Comparison of ENCODE assay signal across 8 cellular contexts in genomic region chr3:48635222-48636021, GRCh38. TPM values are rescaled to one million over a fixed set of nuclear protein-coding genes. Genes with fewer than 3 reads are reported as not detected.
A peak's percentile ranks its signal among the peaks of the same experiment; 100 is the strongest.
DNase-seq lines count a peak whose midpoint lies in the region; ATAC-seq and TF ChIP-seq lines count a peak whose summit lies in the region.

Gene SLC26A6 (minus strand): TSS chr3:48635461. CDS start chr3:48635393, 68 bp downstream.

- TF ChIP-seq RAD21 in Ishikawa (IDR thresholded peaks at IDR 0.05; ENCODE audit: low read depth), result peak; percentile 37; the same call in 1 of the 2 replicates

- DNase-seq in DMS153 treated with DMSO at 0.1 percent for 48 hours (lab: John Stamatoyannopoulos, UW; ENCODE audit: unreplicated experiment) (peak; percentile 48), OCI-M2 (lab: John Stamatoyannopoulos, UW; ENCODE audit: unreplicated experiment) (peak; percentile 50), activated T-cell treated with anti-CD3 and anti-CD28 coated beads for 4 hours (peak; percentile 85), epithelial cell of prostate (ENCODE audit: low read depth, low spot score) (peak; percentile 70), mucosa of gallbladder (ENCODE audit: low spot score) (peak; percentile 96)
- DNase-seq in stimulated activated CD8-positive, alpha-beta memory T cell treated with anti-CD3 and anti-CD28 coated beads, Interleukin-4, amount 100 ng/mL, for 4 hours (ENCODE audit: low read depth in 2 of 2, low spot score in 1 of 2), result peak; percentile 77 to 84

- ATAC-seq in GM21576 (IDR thresholded peaks at IDR 0.05; ENCODE audit: unreplicated experiment), result peak; percentile 86

- TF ChIP-seq EP300 in Ishikawa (IDR thresholded peaks at IDR 0.05; ENCODE audit: borderline replicate concordance), result no peak

- peak within 1 kb of the TSS; percentile 37 for H3K27ac ChIP-seq in epithelial cell of prostate

TF ChIP-seq in Ishikawa, 13 proteins besides CTCF, POLR2A, EP300 and RAD21:
- TF ChIP-seq TAF1 (IDR thresholded peaks at IDR 0.05; ENCODE audit: low read depth) (peak; percentile 83), TEAD4 (IDR thresholded peaks at IDR 0.05) (no peak), NFIC (IDR thresholded peaks at IDR 0.05) (no peak; the same call in 1 of the 2 replicates), USF1 (IDR thresholded peaks at IDR 0.05) (no peak), EGR1 (IDR thresholded peaks at IDR 0.05) (no peak), ZBTB7A (IDR thresholded peaks at IDR 0.05; ENCODE audit: low read depth) (no peak; the same call in 1 of the 2 replicates), CEBPB (IDR thresholded peaks at IDR 0.05) (no peak), CREB1 (IDR thresholded peaks at IDR 0.05; ENCODE audit: low read depth) (peak; percentile 9; the same call in 1 of the 2 replicates), TCF12 (IDR thresholded peaks at IDR 0.05; ENCODE audit: low read depth) (0 out of 2 replicates have a peak, but pooled peaks have one; percentile 21), YY1 (IDR thresholded peaks at IDR 0.05; ENCODE audit: low read depth) (no peak), MAX (IDR thresholded peaks at IDR 0.05) (peak; percentile 64), REST (IDR thresholded peaks at IDR 0.05; ENCODE audit: low read depth) (no peak), FOXM1 (IDR thresholded peaks at IDR 0.05; ENCODE audit: borderline replicate concordance, low read depth) (no peak)

RNA-seq across cellular contexts. Expression of gene SLC26A6, which starts in this region (rescaled TPM):
- total RNA-seq in mucosa of gallbladder, result 31.1 TPM

Comparison
In these comparisons a context has a peak if more than half of its experiments do, and no peak if none do; other contexts are left out.
1. Peak in every context shown above with its lines: DNase-seq, ATAC-seq and H3K27ac ChIP-seq.